Comparison of ENCODE assay signal across 8 cellular contexts in genomic region chr17:80474231-80474932, GRCh38. TPM values are rescaled to one million over a fixed set of nuclear protein-coding genes. Genes with fewer than 3 reads are reported as not detected.
DNase-seq lines count a peak whose midpoint lies in the region; ATAC-seq, FAIRE-seq and TF ChIP-seq lines count a peak whose summit lies in the region.

No MANE protein-coding gene starts in this region.

- intact Hi-C loops in PC-9 (cut with micrococcal nuclease; ENCODE audit: unreplicated experiment) = no loop called here

- H3K27ac ChIP-seq in GM23248 = no peak overlapping the region
- H3K27ac ChIP-seq in PC-9 = no peak overlapping the region

- H3K4me3 ChIP-seq in GM23248 (no peak overlapping the region), PC-9 (no peak overlapping the region; the same call in 1 of the 2 replicates), choroid plexus epithelial cell (ENCODE audit: low read depth, low read length) (no peak overlapping the region), neuron (ENCODE audit: low read length) (peak overlapping the region; percentile 38)

- H3F3A ChIP-seq in GM23248 (ENCODE audit: insufficient read depth) = no peaks in the 10 kb centered on the region
- H3F3A ChIP-seq in PC-9 (ENCODE audit: insufficient read depth, low read depth) = no peaks in the 10 kb centered on the region

- CTCF ChIA-PET in PC-9 (lab: Charles Lee) = interaction anchor here (0.5 kb wide), 1 partner anchor 702 kb away, joined by 5 read pairs; no protein-coding TSS in a partner anchor

- H4K20me1 ChIP-seq in GM23248 (ENCODE audit: insufficient read depth) (no peaks in the 10 kb centered on the region), PC-9 (ENCODE audit: insufficient read depth) (no peaks in the 10 kb centered on the region)

- ATAC-seq in HG02938 (IDR thresholded peaks at IDR 0.05; ENCODE audit: unreplicated experiment) = no peak

- H3K4me1 ChIP-seq in GM23248 (ENCODE audit: insufficient read depth) (0 out of 2 replicates have a peak, but pooled peaks cover 7% of the 10 kb centered on the region), PC-9 (replicated peaks; ENCODE audit: insufficient read depth) (0 out of 2 replicates have a peak, but pooled peaks cover 9% of the 10 kb centered on the region), neuron (ENCODE audit: insufficient read depth, low read length) (peaks cover 16% of the 10 kb centered on the region)

- WGBS in GM23248 (ENCODE audit: low coverage in 1 of 2, low lambda C conversion rate in 2 of 2, missing lambda C conversion rate in 2 of 2), 2 experiments = 22 to 26% methylated on average over 15 to 16 of the region's 16 CpGs

- H3K9me2 ChIP-seq in GM23248 (ENCODE audit: insufficient read depth) = no peaks in the 10 kb centered on the region
- H3K9me2 ChIP-seq in PC-9 (ENCODE audit: insufficient read depth) = no peaks in the 10 kb centered on the region

- H3K79me2 ChIP-seq in GM23248 (ENCODE audit: insufficient read depth) (no peaks in the 10 kb centered on the region), PC-9 (ENCODE audit: low read depth) (no peaks in the 10 kb centered on the region)

- no peak overlapping the region for H2AFZ ChIP-seq in GM23248
- H2AFZ ChIP-seq in PC-9 = no peak overlapping the region
- H2AFZ ChIP-seq in neuron (ENCODE audit: low read depth, low read length) = peak overlapping the region; percentile 2

- in situ Hi-C loops in GM23248 (cut with MboI) = no loop called here

- H3K36me3 ChIP-seq in GM23248 (ENCODE audit: low read depth) (no peaks in the 10 kb centered on the region), PC-9 (ENCODE audit: low read depth) (no peaks in the 10 kb centered on the region), neuron (ENCODE audit: insufficient read depth, low read length) (no peaks in the 10 kb centered on the region)

- no peak overlapping the region for H3K9ac ChIP-seq in GM23248

- no peak for TF ChIP-seq CTCF in PC-9 (conservative IDR thresholded peaks at IDR 0.05)
- peak; percentile 29 for TF ChIP-seq CTCF in choroid plexus epithelial cell (conservative IDR thresholded peaks at IDR 0.05; ENCODE audit: low read depth, low read length)

- POLR2A ChIA-PET in PC-9 (lab: Charles Lee; ENCODE audit: unreplicated experiment) = interaction anchor here (1.2 kb wide), 1 partner anchor 20 kb away, joined by 11 read pairs; no protein-coding TSS in a partner anchor

- H3K9me3 ChIP-seq in GM23248 (ENCODE audit: low read depth) = no peaks in the 10 kb centered on the region
- H3K9me3 ChIP-seq in PC-9 (ENCODE audit: insufficient read depth, low read depth) = no peaks in the 10 kb centered on the region
- H3K9me3 ChIP-seq in neuron (ENCODE audit: low read length) = no peaks in the 10 kb centered on the region

- BruUV-seq in PC-9 (replicated peaks; lab: Mats Ljungman, UMichigan) = no TSS peak

- no peak for FAIRE-seq in GM12892 (lab: Jason Lieb, UNC)

- peaks cover 56% of the 10 kb centered on the region for H3K27me3 ChIP-seq in GM23248 (replicated peaks; ENCODE audit: insufficient read depth)
- peaks cover 25% of the 10 kb centered on the region for H3K27me3 ChIP-seq in PC-9 (ENCODE audit: insufficient read depth, low read depth)
- peaks cover 54% of the 10 kb centered on the region for H3K27me3 ChIP-seq in neuron (ENCODE audit: insufficient read depth, low read length)

- no peak for TF ChIP-seq POLR2A in GM12892 (IDR thresholded peaks at IDR 0.05; ENCODE audit: low read depth, low read length)

- H3K4me2 ChIP-seq in GM23248 (ENCODE audit: unreplicated experiment) (no peak overlapping the region), PC-9 (peak overlapping the region; percentile 77)

- peak; percentile 53 for DNase-seq in AG20443 (ENCODE audit: low spot score)
- peak; percentile 51 for DNase-seq in GM23248
- no peak for DNase-seq in PC-9
- DNase-seq in choroid plexus epithelial cell (ENCODE audit: low read depth) = peak; percentile 48
- no peak for DNase-seq in GM12892 (ENCODE audit: insufficient read length)
- no peak for DNase-seq in NCI-H1436 (lab: John Stamatoyannopoulos, UW)

RNA-seq across cellular contexts. Expression of gene NPTX1, which starts 2.0 kb away (rescaled TPM):
- total RNA-seq in GM23248 (2014; rRNA removed; shearing (Covaris generic)) = 0.25 and 1.1 TPM in 2 replicates
- 0.39 and 0.43 TPM in 2 replicates for polyA plus RNA-seq in GM23248 (2016; fragmentation: Nextera tagmentation; extraction: Ambion mirVana)
- total RNA-seq in PC-9 (2021) = 6.1 and 6.9 TPM in 2 replicates
- polyA plus RNA-seq in GM12892 (2012; ENCODE audit: missing spikeins) = 0.19 TPM

RNA-seq across cellular contexts. Expression of gene ENDOV, which starts 59.4 kb away (rescaled TPM):
- 25.1 and 50.3 TPM in 2 replicates for total RNA-seq in GM23248 (2014; rRNA removed; shearing (Covaris generic))
- 25.7 TPM in 2 replicates for polyA plus RNA-seq in GM23248 (2016; fragmentation: Nextera tagmentation; extraction: Ambion mirVana)
- 50.3 and 84.8 TPM in 2 replicates for total RNA-seq in PC-9 (2021)
- polyA plus RNA-seq in GM12892 (2012; ENCODE audit: missing spikeins) = 6.7 TPM

Comparison
In these comparisons a context has a peak if more than half of its experiments do, and no peak if none do; other contexts are left out.
1. DNase-seq: peak in AG20443 (single experiment), GM23248 (single experiment) and choroid plexus epithelial cell (single experiment); none in PC-9 (0 of 2), GM12892 (single experiment) and NCI-H1436 (single experiment).